Comparison of ENCODE assay signal across 9 cellular contexts in genomic region chr19:2302319-2303208, GRCh38. TPM values are rescaled to one million over a fixed set of nuclear protein-coding genes. Genes with fewer than 3 reads are reported as not detected.
DNase-seq lines count a peak whose midpoint lies in the region; ATAC-seq and TF ChIP-seq lines count a peak whose summit lies in the region.
"Had no signal": no experiment of that assay in that cellular context is flagged by ENCODE, and none has a peak within 500 bp of the region (broad histone marks: within the 10 kb centered on the region; RNA-seq: fewer than 3 reads in every experiment).

No MANE protein-coding gene starts in this region.

- peak overlapping the region; percentile 32; the same call in 1 of the 3 replicates for H3K4me3 Mint-ChIP-seq in GM23338
- peak overlapping the region; percentile 42 to 88 (median 76) for H3K4me3 Mint-ChIP-seq in naive thymus-derived CD4-positive, alpha-beta T cell

- TF ChIP-seq CTCF in GM23338 (conservative IDR thresholded peaks at IDR 0.05; ENCODE audit: low read depth in 2 of 2) (no peak), dorsolateral prefrontal cortex (IDR thresholded peaks at IDR 0.05 in 54 of 56, conservative IDR thresholded peaks at IDR 0.05 in 2 of 56; ENCODE audit: low read depth in 1 of 56, partially characterized antibody in 56 of 56) (no peak)

- no peaks in the 10 kb centered on the region for H3K9me2 ChIP-seq in GM23338 (ENCODE audit: insufficient read depth)

- H3K4me1 ChIP-seq in GM23338 (ENCODE audit: insufficient read depth) = peaks cover 5% of the 10 kb centered on the region; the same call in 1 of the 2 replicates
- peaks cover 0 to 8% of the 10 kb centered on the region in 2 donors for H3K4me1 ChIP-seq in naive thymus-derived CD4-positive, alpha-beta T cell (ENCODE audit: control insufficient read depth in 2 of 2, insufficient read depth in 2 of 2, low read length in 2 of 2)

- no peaks in the 10 kb centered on the region for H3K36me3 ChIP-seq in GM23338 (ENCODE audit: insufficient read depth)
- no peaks in the 10 kb centered on the region for H3K36me3 ChIP-seq in naive thymus-derived CD4-positive, alpha-beta T cell (ENCODE audit: control insufficient read depth in 2 of 3, insufficient read depth in 3 of 3, low read length in 3 of 3)

- H3K4me1 Mint-ChIP-seq in GM23338 = peaks cover 5% of the 10 kb centered on the region
- peaks cover 6 to 17% (median 11%) of the 10 kb centered on the region in 7 donors for H3K4me1 Mint-ChIP-seq in naive thymus-derived CD4-positive, alpha-beta T cell

- no peak overlapping the region for H3K27ac ChIP-seq in GM23338 (ENCODE audit: low read depth)
- H3K27ac ChIP-seq in dorsolateral prefrontal cortex = peak overlapping the region in 5 of 59 donors; percentile 5 to 66 (median 38)
- no peak overlapping the region for H3K27ac ChIP-seq in naive thymus-derived CD4-positive, alpha-beta T cell (ENCODE audit: low read depth, low read length)
- H3K27ac ChIP-seq: epithelial cell of prostate, SK-N-MC had no signal

- POLR2A ChIA-PET in naive thymus-derived CD4-positive, alpha-beta T cell (lab: Charles Lee) = interaction anchor here (0.7 to 1.7 kb wide), 9 partner anchors 8 to 32 kb away, joined by 4 to 8 read pairs (median 4); partner anchors contain the start of genes LSM7 and SPPL2B

- peak; percentile 74 for ATAC-seq in GM23338
- peak; percentile 66 for ATAC-seq in naive thymus-derived CD4-positive, alpha-beta T cell

- H2AFZ ChIP-seq in GM23338 = peak overlapping the region; percentile 90

- H4K20me1 ChIP-seq in GM23338 (replicated peaks; ENCODE audit: insufficient read depth) = no peaks in the 10 kb centered on the region

- no peaks in the 10 kb centered on the region for H3K79me2 ChIP-seq in GM23338 (replicated peaks; ENCODE audit: insufficient read depth)

- H3F3A ChIP-seq in GM23338 (replicated peaks; ENCODE audit: low read depth) = no peaks in the 10 kb centered on the region

- CTCF ChIA-PET in naive thymus-derived CD4-positive, alpha-beta T cell (lab: Charles Lee) = no interaction called here

- DNase-seq in GM23338 (ENCODE audit: low spot score) (peak; percentile 76), dorsolateral prefrontal cortex (no peak), HK-2 (ENCODE audit: unreplicated experiment) (no peak), SKM-1 (lab: John Stamatoyannopoulos, UW; ENCODE audit: unreplicated experiment) (no peak), SW 1271 (lab: John Stamatoyannopoulos, UW) (no peak)
- DNase-seq in naive thymus-derived CD4-positive, alpha-beta T cell = peak in 3 of 9 donors; percentile 22 to 38 (median 31)
- DNase-seq: stimulated activated CD4-positive, alpha-beta T cell treated with anti-CD3 and anti-CD28 coated beads, Interleukin-4, amount 100 ng/mL, for 24 hours had no signal

- H3K9me3 ChIP-seq in naive thymus-derived CD4-positive, alpha-beta T cell (ENCODE audit: control insufficient read depth in 2 of 3, low read length in 3 of 3) = no peaks in the 10 kb centered on the region

- H3K36me3 Mint-ChIP-seq in GM23338 (ENCODE audit: low read depth) = no peaks in the 10 kb centered on the region
- H3K36me3 Mint-ChIP-seq in naive thymus-derived CD4-positive, alpha-beta T cell = peaks cover 0 to 4% (median 0%) of the 10 kb centered on the region in 5 donors

- H3K4me3 ChIP-seq in GM23338 = peak overlapping the region; percentile 44
- peak overlapping the region in 53 of 59 donors; percentile 1 to 63 (median 33) for H3K4me3 ChIP-seq in dorsolateral prefrontal cortex
- no peak overlapping the region for H3K4me3 ChIP-seq in naive thymus-derived CD4-positive, alpha-beta T cell (ENCODE audit: low read length)
- H3K4me3 ChIP-seq: SK-N-MC had no signal

- peak overlapping the region; percentile 72 for H3K4me2 ChIP-seq in GM23338

- intact Hi-C loops in dorsolateral prefrontal cortex (cut with DNase I) = no loop called here
- intact Hi-C loops in naive thymus-derived CD4-positive, alpha-beta T cell (cut with micrococcal nuclease) = no loop called here

- H3K9me3 Mint-ChIP-seq in GM23338 = no peaks in the 10 kb centered on the region; the same call in 2 of the 3 replicates
- no peaks in the 10 kb centered on the region for H3K9me3 Mint-ChIP-seq in naive thymus-derived CD4-positive, alpha-beta T cell

- H3K27ac Mint-ChIP-seq in GM23338 = no peak overlapping the region
- peak overlapping the region in 4 of 9 donors; percentile 39 to 73 (median 68) for H3K27ac Mint-ChIP-seq in naive thymus-derived CD4-positive, alpha-beta T cell

- peaks cover 37% of the 10 kb centered on the region for H3K27me3 Mint-ChIP-seq in GM23338 (ENCODE audit: insufficient read depth, low read depth, poor library complexity)
- peaks cover 8 to 56% (median 23%) of the 10 kb centered on the region in 5 donors for H3K27me3 Mint-ChIP-seq in naive thymus-derived CD4-positive, alpha-beta T cell

- H3K27me3 ChIP-seq in GM23338 (ENCODE audit: insufficient read depth) (peaks cover 21% of the 10 kb centered on the region), dorsolateral prefrontal cortex (peaks cover 0 to 17% (median 0%) of the 10 kb centered on the region in 45 donors)
- peaks cover 0 to 1% of the 10 kb centered on the region in 2 donors for H3K27me3 ChIP-seq in naive thymus-derived CD4-positive, alpha-beta T cell (ENCODE audit: control insufficient read depth in 2 of 2, insufficient read depth in 2 of 2, low read length in 2 of 2)

TF ChIP-seq in GM23338, 12 proteins besides CTCF, POLR2A, EP300 and RAD21:
- no peak for TF ChIP-seq POLR2AphosphoS5 (IDR thresholded peaks at IDR 0.05; ENCODE audit: low read depth)
- peak; percentile 83 for TF ChIP-seq CREB1 (CRISPR knock-in tag; IDR thresholded peaks at IDR 0.05; ENCODE audit: low read depth)

RNA-seq across cellular contexts. Expression of gene LINGO3, which starts 5.4 kb away (rescaled TPM):
- total RNA-seq in GM23338 (2014; rRNA removed; shearing (Covaris generic)) = 0.45 and 1.9 TPM in 2 replicates
- polyA plus RNA-seq in GM23338 (2016; fragmentation: Nextera tagmentation; extraction: Ambion mirVana) = 0.29 and 0.40 TPM in 2 replicates
- 10 to 100 TPM in 1 of 120 experiments, 1 to 10 TPM in 119; 1.7 to 16.2 (median 4.4) TPM for total RNA-seq in dorsolateral prefrontal cortex
- 1 to 10 TPM in 2 of 5 experiments, under 1 TPM in 3; 0.27 to 1.8 (median 0.72) TPM for total RNA-seq in naive thymus-derived CD4-positive, alpha-beta T cell
- polyA plus RNA-seq in naive thymus-derived CD4-positive, alpha-beta T cell = 10 to 100 TPM in 1 of 2 donors, 1 to 10 TPM in 1; 3.6 to 12.9 TPM

RNA-seq across cellular contexts. Expression of gene PEAK3, which starts 20.6 kb away (rescaled TPM):
- not detected in 2 replicates for total RNA-seq in GM23338 (2014; rRNA removed; shearing (Covaris generic))
- not detected in 2 replicates for polyA plus RNA-seq in GM23338 (2016; fragmentation: Nextera tagmentation; extraction: Ambion mirVana)
- total RNA-seq in dorsolateral prefrontal cortex = 1 to 10 TPM in 12 of 120 experiments, under 1 TPM in 101, not detected in 7; 0.16 to 1.5 (median 0.55) TPM
- total RNA-seq in naive thymus-derived CD4-positive, alpha-beta T cell = 1 to 10 TPM in 1 of 5 experiments, under 1 TPM in 3, not detected in 1; 0.14 to 3.9 (median 0.45) TPM
- under 1 TPM; 0.14 to 0.44 TPM for polyA plus RNA-seq in naive thymus-derived CD4-positive, alpha-beta T cell

RNA-seq across cellular contexts. Expression of gene LSM7, which starts 25.8 kb away (rescaled TPM):
- 197 and 299 TPM in 2 replicates for total RNA-seq in GM23338 (2014; rRNA removed; shearing (Covaris generic))
- 409 and 434 TPM in 2 replicates for polyA plus RNA-seq in GM23338 (2016; fragmentation: Nextera tagmentation; extraction: Ambion mirVana)
- total RNA-seq in dorsolateral prefrontal cortex = 10 to 100 TPM; 25.2 to 59.5 (median 43.2) TPM
- total RNA-seq in naive thymus-derived CD4-positive, alpha-beta T cell = 100 to 1,000 TPM in 3 of 5 experiments, 10 to 100 TPM in 2; 79.4 to 131 (median 102) TPM
- polyA plus RNA-seq in naive thymus-derived CD4-positive, alpha-beta T cell = 100 to 1,000 TPM; 142 to 182 TPM

RNA-seq across cellular contexts. Expression of gene SPPL2B, which starts 25.9 kb away (rescaled TPM):
- total RNA-seq in GM23338 (2014; rRNA removed; shearing (Covaris generic)) = 51.0 and 53.3 TPM in 2 replicates
- polyA plus RNA-seq in GM23338 (2016; fragmentation: Nextera tagmentation; extraction: Ambion mirVana) = 21.1 and 23.5 TPM in 2 replicates
- 100 to 1,000 TPM in 7 of 120 experiments, 10 to 100 TPM in 113; 40.9 to 134 (median 70.6) TPM for total RNA-seq in dorsolateral prefrontal cortex
- 100 to 1,000 TPM in 4 of 5 experiments, 10 to 100 TPM in 1; 92.2 to 150 (median 140) TPM for total RNA-seq in naive thymus-derived CD4-positive, alpha-beta T cell
- 10 to 100 TPM; 11.1 to 15.7 TPM for polyA plus RNA-seq in naive thymus-derived CD4-positive, alpha-beta T cell

RNA-seq across cellular contexts. Expression of gene JSRP1, which starts 46.3 kb away (rescaled TPM):
- total RNA-seq in GM23338 (2014; rRNA removed; shearing (Covaris generic)) = 2.4 and 4.5 TPM in 2 replicates
- polyA plus RNA-seq in GM23338 (2016; fragmentation: Nextera tagmentation; extraction: Ambion mirVana) = 3.1 and 3.7 TPM in 2 replicates
- total RNA-seq in dorsolateral prefrontal cortex = 1 to 10 TPM in 34 of 120 experiments, under 1 TPM in 34, not detected in 52; 0.43 to 2.3 (median 1.0) TPM
- total RNA-seq in naive thymus-derived CD4-positive, alpha-beta T cell = under 1 TPM in 3 of 5 experiments, not detected in 2; 0.24 to 0.41 (median 0.27) TPM
- under 1 TPM in 1 of 2 donors, not detected in 1; 0.54 TPM for polyA plus RNA-seq in naive thymus-derived CD4-positive, alpha-beta T cell
